Comparison of ENCODE assay signal across 1 cellular context in the genomic region with DNA sequence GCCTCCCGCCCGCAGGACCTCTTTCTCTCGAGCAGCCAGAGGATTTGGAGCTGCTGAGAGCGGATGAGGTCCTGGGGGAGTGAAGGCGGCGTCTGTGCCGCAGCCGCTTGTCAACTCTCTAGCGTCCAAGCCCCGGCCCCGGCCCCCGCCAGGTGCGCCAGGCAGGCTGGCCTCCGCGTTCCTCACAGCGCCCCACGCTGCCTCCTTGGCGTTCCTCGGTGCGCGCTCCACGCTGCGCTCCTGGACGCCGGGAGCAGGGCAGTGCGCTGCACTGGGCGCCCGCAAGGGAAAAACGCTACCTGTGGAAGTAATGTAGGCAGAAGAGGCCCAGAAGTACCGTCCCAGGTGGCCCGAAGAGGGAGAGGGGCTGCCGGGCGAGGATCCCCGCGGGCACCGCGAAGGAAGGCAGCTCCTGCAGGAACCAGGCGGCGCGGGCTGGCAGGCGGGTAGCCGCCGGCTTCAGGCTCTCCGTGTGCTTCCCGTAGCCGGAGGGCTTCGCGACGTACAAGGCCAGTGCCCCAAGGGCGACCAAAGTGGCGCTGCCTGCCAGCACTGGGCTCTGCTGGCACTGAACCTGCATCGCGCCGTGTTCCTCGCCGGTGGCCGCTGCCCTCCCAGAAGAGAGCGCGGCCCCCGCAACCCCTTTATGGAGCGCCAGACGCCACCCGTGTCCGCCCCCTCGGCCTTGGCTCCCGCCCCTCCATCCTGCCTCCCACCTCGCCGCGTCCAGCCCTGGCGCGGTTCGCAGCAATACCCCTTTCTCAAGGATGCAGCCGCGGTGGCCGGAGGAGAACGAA.
TF ChIP-seq lines count a peak whose summit lies in the region.

A gene with protein sequence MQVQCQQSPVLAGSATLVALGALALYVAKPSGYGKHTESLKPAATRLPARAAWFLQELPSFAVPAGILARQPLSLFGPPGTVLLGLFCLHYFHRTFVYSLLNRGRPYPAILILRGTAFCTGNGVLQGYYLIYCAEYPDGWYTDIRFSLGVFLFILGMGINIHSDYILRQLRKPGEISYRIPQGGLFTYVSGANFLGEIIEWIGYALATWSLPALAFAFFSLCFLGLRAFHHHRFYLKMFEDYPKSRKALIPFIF (minus strand): TSS at position 618 of the 797 bp plus-strand sequence. CDS start 38 bp downstream, at position 580.

TF ChIP-seq in SK-N-SH, 30 proteins besides CTCF, POLR2A, EP300 and RAD21:
- TF ChIP-seq TEAD4 (IDR thresholded peaks at IDR 0.05; ENCODE audit: borderline replicate concordance, insufficient read depth) (no peak), MEF2A (IDR thresholded peaks at IDR 0.05; ENCODE audit: borderline replicate concordance, low read depth) (no peak), YY1 (IDR thresholded peaks at IDR 0.05; ENCODE audit: low read depth) (no peak)
- TF ChIP-seq, protein P1, sequence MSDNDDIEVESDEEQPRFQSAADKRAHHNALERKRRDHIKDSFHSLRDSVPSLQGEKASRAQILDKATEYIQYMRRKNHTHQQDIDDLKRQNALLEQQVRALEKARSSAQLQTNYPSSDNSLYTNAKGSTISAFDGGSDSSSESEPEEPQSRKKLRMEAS (IDR thresholded peaks at IDR 0.05; ENCODE audit: low read depth), result no peak
